8 cellular contexts compared by ENCODE assay signal in the genomic region with DNA sequence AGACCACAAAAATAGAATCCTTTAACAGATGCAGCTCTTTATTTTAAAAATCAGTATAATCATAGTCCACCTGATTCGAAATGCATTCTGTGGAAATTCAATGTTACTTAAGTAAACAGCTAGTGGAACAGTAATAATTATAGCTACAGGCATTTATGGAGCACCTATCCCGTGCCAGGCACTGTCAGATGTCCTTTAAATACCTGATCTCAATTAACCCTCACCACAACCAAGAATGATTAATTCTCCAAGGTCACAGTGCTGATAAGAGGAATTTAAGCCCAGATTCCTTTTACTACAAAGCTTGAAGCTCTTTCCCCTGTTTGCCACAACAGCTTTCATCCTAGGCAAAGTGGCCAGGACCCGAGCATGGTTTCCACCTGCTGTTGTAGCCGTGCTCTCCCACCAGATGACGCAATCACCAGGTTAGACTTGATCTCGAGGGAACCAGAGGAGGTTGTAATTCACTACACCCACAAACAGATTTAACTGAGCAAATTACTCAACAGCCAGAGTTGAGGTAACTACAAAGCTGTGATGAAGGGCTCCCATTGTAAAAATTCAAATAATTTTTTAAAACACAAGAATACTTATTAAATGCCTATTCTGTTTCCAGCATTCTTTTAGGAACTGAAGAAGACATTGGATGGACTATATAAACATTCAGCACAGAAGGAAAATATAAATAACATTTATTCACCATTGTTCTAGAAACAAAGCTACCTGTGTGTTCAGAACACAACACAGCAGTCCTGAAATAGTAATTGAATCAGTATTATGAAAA.
A peak's percentile ranks its signal among the peaks of the same experiment; 100 is the strongest.
DNase-seq lines count a peak whose midpoint lies in the region; ATAC-seq and TF ChIP-seq lines count a peak whose summit lies in the region.

No MANE protein-coding gene starts in this region.

- ATAC-seq in HG02852 (IDR thresholded peaks at IDR 0.05; ENCODE audit: unreplicated experiment) (peak; percentile 57), GM19035 (IDR thresholded peaks at IDR 0.05; ENCODE audit: unreplicated experiment) (no peak), GM19463 (IDR thresholded peaks at IDR 0.05; ENCODE audit: unreplicated experiment) (no peak)

- TF ChIP-seq CTCF in GM12864 (IDR thresholded peaks at IDR 0.05; ENCODE audit: low read depth, low read length, missing control alignments) (peak; percentile 62), foreskin fibroblast (IDR thresholded peaks at IDR 0.05; ENCODE audit: low read depth, low read length) (peak; percentile 12)

- no peak for DNase-seq in GM12864 (ENCODE audit: low read depth)
- DNase-seq in NCI-H2107 (lab: John Stamatoyannopoulos, UW) = peak; percentile 55
- peak; percentile 19 to 39 for DNase-seq in activated CD4-positive, alpha-beta T cell treated with anti-CD3 and anti-CD28 coated beads, Interleukin-2, amount 50 U/mL, for 48 hours
- DNase-seq in foreskin fibroblast = peak in 1 of 2 donors; percentile 34
- DNase-seq in stimulated activated CD4-positive, alpha-beta T cell treated with anti-CD3 and anti-CD28 coated beads, Interleukin-15, amount 100 ng/mL, for 24 hours = peak; percentile 53

- H3K4me3 ChIP-seq in GM12864 (ENCODE audit: low read depth, low read length) (no peak overlapping the region), foreskin fibroblast (ENCODE audit: low read depth in 1 of 2, low read length in 2 of 2) (no peak overlapping the region)
